9 cellular contexts compared by ENCODE assay signal in the genomic region with DNA sequence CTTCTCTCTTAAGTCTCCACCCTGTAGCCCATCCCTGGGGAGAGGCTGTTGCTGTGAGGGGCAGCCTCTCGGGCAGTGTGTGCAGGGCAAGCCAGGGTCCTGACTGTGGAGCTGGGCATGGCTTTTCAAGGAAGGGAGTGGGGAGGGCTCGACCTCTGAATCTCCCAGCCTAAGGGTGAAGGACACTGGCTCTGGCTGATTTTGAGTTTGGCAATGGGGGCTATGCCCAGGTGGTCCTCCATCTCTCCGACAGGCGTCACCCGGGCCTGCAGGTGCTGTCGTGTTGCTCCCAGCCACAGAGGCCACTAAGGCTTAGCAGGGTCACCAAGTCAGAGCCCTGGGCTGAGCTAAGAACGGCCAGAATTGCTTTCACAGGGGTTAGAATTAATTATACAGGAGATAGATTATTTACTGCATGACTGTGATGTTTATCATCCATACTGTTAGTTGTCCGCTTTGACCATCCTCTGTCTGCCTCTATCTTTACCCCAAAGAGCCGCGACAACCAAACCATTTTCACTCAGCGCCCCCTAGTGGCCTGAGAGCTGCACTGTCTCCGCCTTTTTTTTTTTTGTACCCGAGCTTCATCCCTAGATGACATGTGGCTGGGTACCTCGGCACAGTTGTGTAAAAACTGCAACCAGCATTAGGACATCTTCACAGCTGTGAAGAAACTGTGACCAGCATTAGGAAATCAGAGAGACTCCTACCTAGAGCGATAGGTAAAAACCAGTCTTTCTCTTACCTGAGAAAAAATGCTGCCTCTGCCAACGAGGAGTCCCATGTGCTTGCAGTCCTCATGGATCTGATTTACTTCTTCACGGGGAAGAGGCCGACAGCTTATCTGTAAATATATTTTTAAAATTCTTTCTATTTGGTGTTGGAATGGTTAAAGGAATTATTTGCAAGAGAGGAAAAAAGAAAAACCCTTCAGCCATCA. TPM values are rescaled to one million over a fixed set of nuclear protein-coding genes. Genes with fewer than 3 reads are reported as not detected.
A peak's percentile ranks its signal among the peaks of the same experiment; 100 is the strongest.
DNase-seq lines count a peak whose midpoint lies in the region; ATAC-seq and TF ChIP-seq lines count a peak whose summit lies in the region.
"Had no signal": no experiment of that assay in that cellular context is flagged by ENCODE, and none has a peak within 500 bp of the region (broad histone marks: within the 10 kb centered on the region; RNA-seq: fewer than 3 reads in every experiment).

No MANE protein-coding gene starts in this region.

- intact Hi-C loops in dorsolateral prefrontal cortex (cut with DNase I), result loop anchor here in 1 of 2 donors (5.0 kb wide), 1 partner anchor 526 kb away; no protein-coding TSS in a partner anchor

- TF ChIP-seq CTCF in dorsolateral prefrontal cortex (IDR thresholded peaks at IDR 0.05 in 54 of 56, conservative IDR thresholded peaks at IDR 0.05 in 2 of 56; ENCODE audit: low read depth in 1 of 56, partially characterized antibody in 56 of 56), result peak; percentile 65 to 93 (median 84)

- no peaks in the 10 kb centered on the region for H3K36me3 ChIP-seq in mesendoderm (ENCODE audit: control insufficient read depth, insufficient read depth, low read length)

- no peak overlapping the region for H3K4ac ChIP-seq in mesendoderm (ENCODE audit: low read depth, low read length)

- H3K27me3 ChIP-seq in dorsolateral prefrontal cortex, result peaks cover 0 to 13% (median 0%) of the 10 kb centered on the region in 45 donors
- H3K27me3 ChIP-seq in mesendoderm (ENCODE audit: insufficient read depth, low read length, poor library complexity), result no peaks in the 10 kb centered on the region

- no peak overlapping the region for H2BK15ac ChIP-seq in mesendoderm (replicated peaks; ENCODE audit: low read depth)

- H3K4me3 ChIP-seq in dorsolateral prefrontal cortex (no peak overlapping the region), mesendoderm (ENCODE audit: low read length) (no peak overlapping the region)

- no peak overlapping the region for H2AK5ac ChIP-seq in mesendoderm (ENCODE audit: low read length)

- no peak overlapping the region for H3K27ac ChIP-seq in dorsolateral prefrontal cortex
- no peak overlapping the region for H3K27ac ChIP-seq in mesendoderm (ENCODE audit: low read depth, low read length)

- ATAC-seq in GM19043 (IDR thresholded peaks at IDR 0.05; ENCODE audit: low read depth, unreplicated experiment) (peak; percentile 62), HG03432 (IDR thresholded peaks at IDR 0.05; ENCODE audit: unreplicated experiment) (peak; percentile 78)

- no peaks in the 10 kb centered on the region for H3K79me2 ChIP-seq in mesendoderm (ENCODE audit: control insufficient read depth, insufficient read depth, low read length)

- WGBS in mesendoderm (ENCODE audit: extremely low coverage, insufficient coverage, low lambda C conversion rate), result no CpG with 5 or more reads among the region's 18 CpGs

- H2BK120ac ChIP-seq in mesendoderm (ENCODE audit: low read depth, low read length), result no peak overlapping the region

- no peak overlapping the region for H4K8ac ChIP-seq in mesendoderm (ENCODE audit: low read depth, low read length)

- DNase-seq in C1 segment of cervical spinal cord (lab: John Stamatoyannopoulos, UW) (peak in 9 of 14 donors; percentile 1 to 47 (median 15)), NCI-H524 treated with DMSO at 0.1 percent for 48 hours (lab: John Stamatoyannopoulos, UW) (peak; percentile 16), dorsolateral prefrontal cortex (peak in 6 of 10 donors; percentile 22 to 74 (median 42)), mesendoderm (peak; percentile 72)
- peak; percentile 25 to 42 for DNase-seq in activated CD4-positive, alpha-beta T cell treated with anti-CD3 and anti-CD28 coated beads, Interleukin-2, amount 50 U/mL, for 4 hours
- DNase-seq in stimulated activated CD8-positive, alpha-beta memory T cell treated with anti-CD3 and anti-CD28 coated beads, Interleukin-7, amount 100 ng/mL, for 24 hours (ENCODE audit: low read depth), result peak; percentile 18

- no peak overlapping the region for H4K5ac ChIP-seq in mesendoderm (ENCODE audit: low read length)

- no peaks in the 10 kb centered on the region for H3K79me1 ChIP-seq in mesendoderm (ENCODE audit: low read length)

- H2BK5ac ChIP-seq in mesendoderm (ENCODE audit: low read length), result no peak overlapping the region

- no peak overlapping the region for H3K18ac ChIP-seq in mesendoderm (ENCODE audit: low read length)

- H3K23ac ChIP-seq in mesendoderm (ENCODE audit: low read length), result no peak overlapping the region

- no peaks in the 10 kb centered on the region for H3K4me1 ChIP-seq in mesendoderm (ENCODE audit: control insufficient read depth, low read depth, low read length)

- no peak overlapping the region for H3K4me2 ChIP-seq in mesendoderm (ENCODE audit: low read length)

- H3K9ac ChIP-seq in mesendoderm (ENCODE audit: low read length), result no peak overlapping the region

- H3K56ac ChIP-seq in mesendoderm (ENCODE audit: low read length), result no peak overlapping the region

RNA-seq across cellular contexts. Expression of a gene that starts 44.5 kb away (rescaled TPM):
- total RNA-seq in dorsolateral prefrontal cortex, result not detected
- not detected for polyA plus RNA-seq in mesendoderm (2013, experiment 1 of 2)
- polyA plus RNA-seq in mesendoderm (2013, experiment 2 of 2), result not detected
- polyA plus RNA-seq: IgD-negative memory B cell had no signal

Comparison
In these comparisons a context has a peak if more than half of its experiments do, and no peak if none do; other contexts are left out.
1. DNase-seq: peak in every context shown above with its lines; median percentile 72 in mesendoderm; 42 in dorsolateral prefrontal cortex; 34 in activated CD4-positive, alpha-beta T cell treated with anti-CD3 and anti-CD28 coated beads, Interleukin-2, amount 50 U/mL, for 4 hours; 18 in stimulated activated CD8-positive, alpha-beta memory T cell treated with anti-CD3 and anti-CD28 coated beads, Interleukin-7, amount 100 ng/mL, for 24 hours; 16 in NCI-H524 treated with DMSO at 0.1 percent for 48 hours; 15 in C1 segment of cervical spinal cord.